In the genomic region with DNA sequence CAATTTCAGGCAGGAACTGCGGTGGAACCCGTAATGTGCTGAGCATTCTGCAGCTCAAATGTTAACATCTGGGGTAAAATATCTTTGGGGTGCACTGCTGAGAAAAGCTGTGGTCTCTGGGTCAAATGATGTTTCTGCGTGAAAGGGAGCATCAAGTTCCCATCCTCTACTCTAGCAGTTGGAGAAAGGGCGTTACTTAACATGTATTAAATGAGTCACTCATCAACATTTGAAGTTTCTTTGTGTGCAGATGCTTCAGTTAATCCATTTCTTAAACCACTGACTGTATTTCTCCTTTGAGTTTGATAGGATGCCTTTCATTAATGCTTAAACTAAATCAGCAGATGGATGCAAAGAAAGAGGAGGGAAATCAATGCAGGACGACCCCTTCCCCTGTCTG, we compare ENCODE assay signal across 2 cellular contexts.
TF ChIP-seq lines count a peak whose summit lies in the region.

No MANE protein-coding gene starts in this region.

TF ChIP-seq in SK-N-SH, 30 proteins besides CTCF, POLR2A, EP300 and RAD21 (continued from another document):
- no peak for TF ChIP-seq TAF1 (IDR thresholded peaks at IDR 0.05; ENCODE audit: borderline replicate concordance, low read depth, low read length)

TF ChIP-seq in SK-N-SH treated with all-trans-retinoic acid at 6 μM for 48 hours, 23 proteins besides CTCF, POLR2A, EP300 and RAD21 (continued from another document):
- TF ChIP-seq, protein P1, sequence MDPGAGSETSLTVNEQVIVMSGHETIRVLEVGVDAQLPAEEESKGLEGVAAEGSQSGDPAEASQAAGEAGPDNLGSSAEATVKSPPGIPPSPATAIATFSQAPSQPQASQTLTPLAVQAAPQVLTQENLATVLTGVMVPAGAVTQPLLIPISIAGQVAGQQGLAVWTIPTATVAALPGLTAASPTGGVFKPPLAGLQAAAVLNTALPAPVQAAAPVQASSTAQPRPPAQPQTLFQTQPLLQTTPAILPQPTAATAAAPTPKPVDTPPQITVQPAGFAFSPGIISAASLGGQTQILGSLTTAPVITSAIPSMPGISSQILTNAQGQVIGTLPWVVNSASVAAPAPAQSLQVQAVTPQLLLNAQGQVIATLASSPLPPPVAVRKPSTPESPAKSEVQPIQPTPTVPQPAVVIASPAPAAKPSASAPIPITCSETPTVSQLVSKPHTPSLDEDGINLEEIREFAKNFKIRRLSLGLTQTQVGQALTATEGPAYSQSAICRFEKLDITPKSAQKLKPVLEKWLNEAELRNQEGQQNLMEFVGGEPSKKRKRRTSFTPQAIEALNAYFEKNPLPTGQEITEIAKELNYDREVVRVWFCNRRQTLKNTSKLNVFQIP (CRISPR knock-in tag; IDR thresholded peaks at IDR 0.05; ENCODE audit: borderline replicate concordance, low read depth), result no peak
- TF ChIP-seq ZFP30 (CRISPR knock-in tag; IDR thresholded peaks at IDR 0.05) (no peak), GLIS3 (CRISPR knock-in tag; IDR thresholded peaks at IDR 0.05) (no peak), ZNF565 (CRISPR knock-in tag; conservative IDR thresholded peaks at IDR 0.05; ENCODE audit: low read depth) (no peak), ZNF70 (CRISPR knock-in tag; IDR thresholded peaks at IDR 0.05) (no peak)
- TF ChIP-seq, protein P2, sequence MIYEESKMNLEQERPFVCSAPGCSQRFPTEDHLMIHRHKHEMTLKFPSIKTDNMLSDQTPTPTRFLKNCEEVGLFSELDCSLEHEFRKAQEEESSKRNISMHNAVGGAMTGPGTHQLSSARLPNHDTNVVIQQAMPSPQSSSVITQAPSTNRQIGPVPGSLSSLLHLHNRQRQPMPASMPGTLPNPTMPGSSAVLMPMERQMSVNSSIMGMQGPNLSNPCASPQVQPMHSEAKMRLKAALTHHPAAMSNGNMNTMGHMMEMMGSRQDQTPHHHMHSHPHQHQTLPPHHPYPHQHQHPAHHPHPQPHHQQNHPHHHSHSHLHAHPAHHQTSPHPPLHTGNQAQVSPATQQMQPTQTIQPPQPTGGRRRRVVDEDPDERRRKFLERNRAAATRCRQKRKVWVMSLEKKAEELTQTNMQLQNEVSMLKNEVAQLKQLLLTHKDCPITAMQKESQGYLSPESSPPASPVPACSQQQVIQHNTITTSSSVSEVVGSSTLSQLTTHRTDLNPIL (CRISPR knock-in tag; IDR thresholded peaks at IDR 0.05; ENCODE audit: low read depth), result no peak
- TF ChIP-seq, protein P3, sequence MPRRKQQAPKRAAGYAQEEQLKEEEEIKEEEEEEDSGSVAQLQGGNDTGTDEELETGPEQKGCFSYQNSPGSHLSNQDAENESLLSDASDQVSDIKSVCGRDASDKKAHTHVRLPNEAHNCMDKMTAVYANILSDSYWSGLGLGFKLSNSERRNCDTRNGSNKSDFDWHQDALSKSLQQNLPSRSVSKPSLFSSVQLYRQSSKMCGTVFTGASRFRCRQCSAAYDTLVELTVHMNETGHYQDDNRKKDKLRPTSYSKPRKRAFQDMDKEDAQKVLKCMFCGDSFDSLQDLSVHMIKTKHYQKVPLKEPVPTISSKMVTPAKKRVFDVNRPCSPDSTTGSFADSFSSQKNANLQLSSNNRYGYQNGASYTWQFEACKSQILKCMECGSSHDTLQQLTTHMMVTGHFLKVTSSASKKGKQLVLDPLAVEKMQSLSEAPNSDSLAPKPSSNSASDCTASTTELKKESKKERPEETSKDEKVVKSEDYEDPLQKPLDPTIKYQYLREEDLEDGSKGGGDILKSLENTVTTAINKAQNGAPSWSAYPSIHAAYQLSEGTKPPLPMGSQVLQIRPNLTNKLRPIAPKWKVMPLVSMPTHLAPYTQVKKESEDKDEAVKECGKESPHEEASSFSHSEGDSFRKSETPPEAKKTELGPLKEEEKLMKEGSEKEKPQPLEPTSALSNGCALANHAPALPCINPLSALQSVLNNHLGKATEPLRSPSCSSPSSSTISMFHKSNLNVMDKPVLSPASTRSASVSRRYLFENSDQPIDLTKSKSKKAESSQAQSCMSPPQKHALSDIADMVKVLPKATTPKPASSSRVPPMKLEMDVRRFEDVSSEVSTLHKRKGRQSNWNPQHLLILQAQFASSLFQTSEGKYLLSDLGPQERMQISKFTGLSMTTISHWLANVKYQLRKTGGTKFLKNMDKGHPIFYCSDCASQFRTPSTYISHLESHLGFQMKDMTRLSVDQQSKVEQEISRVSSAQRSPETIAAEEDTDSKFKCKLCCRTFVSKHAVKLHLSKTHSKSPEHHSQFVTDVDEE (CRISPR knock-in tag; IDR thresholded peaks at IDR 0.05), result no peak
- TF ChIP-seq, protein P4, sequence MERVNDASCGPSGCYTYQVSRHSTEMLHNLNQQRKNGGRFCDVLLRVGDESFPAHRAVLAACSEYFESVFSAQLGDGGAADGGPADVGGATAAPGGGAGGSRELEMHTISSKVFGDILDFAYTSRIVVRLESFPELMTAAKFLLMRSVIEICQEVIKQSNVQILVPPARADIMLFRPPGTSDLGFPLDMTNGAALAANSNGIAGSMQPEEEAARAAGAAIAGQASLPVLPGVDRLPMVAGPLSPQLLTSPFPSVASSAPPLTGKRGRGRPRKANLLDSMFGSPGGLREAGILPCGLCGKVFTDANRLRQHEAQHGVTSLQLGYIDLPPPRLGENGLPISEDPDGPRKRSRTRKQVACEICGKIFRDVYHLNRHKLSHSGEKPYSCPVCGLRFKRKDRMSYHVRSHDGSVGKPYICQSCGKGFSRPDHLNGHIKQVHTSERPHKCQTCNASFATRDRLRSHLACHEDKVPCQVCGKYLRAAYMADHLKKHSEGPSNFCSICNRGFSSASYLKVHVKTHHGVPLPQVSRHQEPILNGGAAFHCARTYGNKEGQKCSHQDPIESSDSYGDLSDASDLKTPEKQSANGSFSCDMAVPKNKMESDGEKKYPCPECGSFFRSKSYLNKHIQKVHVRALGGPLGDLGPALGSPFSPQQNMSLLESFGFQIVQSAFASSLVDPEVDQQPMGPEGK (CRISPR knock-in tag; IDR thresholded peaks at IDR 0.05; ENCODE audit: borderline replicate concordance), result no peak
TF ChIP-seq in SK-N-SH treated with all-trans-retinoic acid at 6 μM for 48 hours: peak in this region for 0.
